21 cellular contexts compared by ENCODE assay signal in the genomic region with DNA sequence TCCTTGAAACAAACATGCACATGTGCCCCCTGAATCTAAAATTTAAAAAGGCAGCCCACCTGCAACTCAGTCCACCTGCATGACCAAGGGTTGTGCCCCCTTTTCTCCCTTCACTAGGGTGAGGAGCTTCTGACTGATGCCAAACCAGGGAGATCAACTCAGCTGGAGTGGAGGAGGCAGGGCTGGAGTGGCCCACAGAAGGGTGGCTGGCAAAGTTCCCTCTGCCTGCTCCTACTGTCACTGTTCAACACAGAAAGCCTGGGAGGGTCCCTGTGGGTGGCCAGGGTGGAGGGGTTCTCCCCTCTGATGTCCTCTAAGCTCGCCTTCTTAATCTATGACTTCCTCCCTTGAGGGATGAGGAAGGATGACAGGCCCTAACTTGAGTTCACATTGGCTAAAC. TPM values are rescaled to one million over a fixed set of nuclear protein-coding genes. Genes with fewer than 3 reads are reported as not detected.
A peak's percentile ranks its signal among the peaks of the same experiment; 100 is the strongest.
DNase-seq lines count a peak whose midpoint lies in the region; ATAC-seq and TF ChIP-seq lines count a peak whose summit lies in the region.
"Had no signal": no experiment of that assay in that cellular context is flagged by ENCODE, and none has a peak within 500 bp of the region (broad histone marks: within the 10 kb centered on the region; RNA-seq: fewer than 3 reads in every experiment).

No MANE protein-coding gene starts in this region.

- ATAC-seq in RWPE2 (ENCODE audit: low read depth) (no peak), HG03565 (IDR thresholded peaks at IDR 0.05; ENCODE audit: unreplicated experiment) (no peak)
- ATAC-seq: Right ventricle myocardium inferior had no signal

- no peaks in the 10 kb centered on the region for H3K9me3 ChIP-seq in RWPE2 (ENCODE audit: severe bottlenecking)
- H3K9me3 ChIP-seq: HAP-1 had no signal

- no peak overlapping the region for H3K4me3 Mint-ChIP-seq in CD14-positive monocyte
- no peak overlapping the region for H3K4me3 Mint-ChIP-seq in activated T-helper 2 cell treated with anti-CD3 and anti-CD28 coated beads, Interferon-gamma antibody, Interleukin-2, Interleukin-4, amounts not matched to agents 10 μg/mL and 5 μg/mL and 100 μg/mL, durations not matched to agents 14 hours and 24 hours and 36 hours (ENCODE audit: low read depth)
- H3K4me3 Mint-ChIP-seq: IgD-negative memory B cell had no signal

- peak; percentile 3 to 7 for DNase-seq in activated T-cell treated with anti-CD3 and anti-CD28 coated beads, Interleukin-2, amount 50 U/mL, for 48 hours
- DNase-seq in activated T-cell treated with anti-CD3 and anti-CD28 coated beads for 4 hours (no peak), CD14-positive monocyte (ENCODE audit: low spot score) (peak; percentile 18), RWPE2 (ENCODE audit: low spot score) (peak; percentile 30), posterior vena cava (ENCODE audit: low spot score) (peak; percentile 57)
- DNase-seq in activated T-helper 2 cell treated with anti-CD3 and anti-CD28 coated beads, Interferon-gamma antibody, Interleukin-2, Interleukin-4, amounts not matched to agents 10 μg/mL and 5 μg/mL and 100 μg/mL, durations not matched to agents 14 hours and 24 hours and 36 hours (ENCODE audit: low spot score) = no peak
- no peak for DNase-seq in activated CD4-positive, CD25-positive, alpha-beta regulatory T cell (lab: John Stamatoyannopoulos, UW)
- DNase-seq: COR-L47, DMS153, Kasumi-1, NCI-H1105, NCI-H1694, NCI-H2227 treated with DMSO at 0.1 percent for 48 hours, NCI-H524 treated with DMSO at 0.1 percent for 48 hours had no signal

- no peak overlapping the region for H3K4me3 ChIP-seq in RWPE2 (ENCODE audit: severe bottlenecking)
- H3K4me3 ChIP-seq: HAP-1 had no signal

- H3K36me3 Mint-ChIP-seq in CD14-positive monocyte = no peaks in the 10 kb centered on the region
- H3K36me3 Mint-ChIP-seq in activated T-helper 2 cell treated with anti-CD3 and anti-CD28 coated beads, Interferon-gamma antibody, Interleukin-2, Interleukin-4, amounts not matched to agents 10 μg/mL and 5 μg/mL and 100 μg/mL, durations not matched to agents 14 hours and 24 hours and 36 hours (ENCODE audit: low read depth) = peaks cover 11% of the 10 kb centered on the region
- H3K36me3 Mint-ChIP-seq: IgD-negative memory B cell had no signal

- H3K36me3 ChIP-seq in RWPE2 (ENCODE audit: low read depth) = no peaks in the 10 kb centered on the region
- H3K36me3 ChIP-seq: HAP-1 had no signal

- H3K27me3 Mint-ChIP-seq in CD14-positive monocyte (ENCODE audit: low read depth in 3 of 3) = peaks cover 0 to 3% (median under 1%) of the 10 kb centered on the region in 3 donors
- H3K27me3 Mint-ChIP-seq in activated T-helper 2 cell treated with anti-CD3 and anti-CD28 coated beads, Interferon-gamma antibody, Interleukin-2, Interleukin-4, amounts not matched to agents 10 μg/mL and 5 μg/mL and 100 μg/mL, durations not matched to agents 14 hours and 24 hours and 36 hours (ENCODE audit: low read depth) = no peaks in the 10 kb centered on the region
- H3K27me3 Mint-ChIP-seq: IgD-negative memory B cell had no signal

- no peak overlapping the region for H3K27ac Mint-ChIP-seq in CD14-positive monocyte
- H3K27ac Mint-ChIP-seq in activated T-helper 2 cell treated with anti-CD3 and anti-CD28 coated beads, Interferon-gamma antibody, Interleukin-2, Interleukin-4, amounts not matched to agents 10 μg/mL and 5 μg/mL and 100 μg/mL, durations not matched to agents 14 hours and 24 hours and 36 hours = no peak overlapping the region
- H3K27ac Mint-ChIP-seq: IgD-negative memory B cell had no signal

- H3K27ac ChIP-seq in RWPE2 (ENCODE audit: poor library complexity, severe bottlenecking) = no peak overlapping the region
- H3K27ac ChIP-seq: C4-2B, HL-60 had no signal

- TF ChIP-seq CTCF in CD14-positive monocyte (IDR thresholded peaks at IDR 0.05) (no peak), RWPE2 (IDR thresholded peaks at IDR 0.05; ENCODE audit: poor library complexity, severe bottlenecking) (no peak)

- intact Hi-C loops in CD14-positive monocyte (cut with micrococcal nuclease) = no loop called here
- intact Hi-C loops in posterior vena cava (cut with DNase I) = no loop called here
- intact Hi-C loops in activated T-helper 2 cell treated with anti-CD3 and anti-CD28 coated beads, Interferon-gamma antibody, Interleukin-2, Interleukin-4, amounts not matched to agents 10 μg/mL and 5 μg/mL and 100 μg/mL, durations not matched to agents 14 hours and 24 hours and 36 hours (cut with micrococcal nuclease) = no loop called here

- H3K4me1 Mint-ChIP-seq in CD14-positive monocyte = peaks cover 4% of the 10 kb centered on the region
- H3K4me1 Mint-ChIP-seq in activated T-helper 2 cell treated with anti-CD3 and anti-CD28 coated beads, Interferon-gamma antibody, Interleukin-2, Interleukin-4, amounts not matched to agents 10 μg/mL and 5 μg/mL and 100 μg/mL, durations not matched to agents 14 hours and 24 hours and 36 hours (ENCODE audit: low read depth) = peaks cover 5% of the 10 kb centered on the region
- H3K4me1 Mint-ChIP-seq: IgD-negative memory B cell had no signal

- no peaks in the 10 kb centered on the region for H3K27me3 ChIP-seq in RWPE2 (ENCODE audit: insufficient read depth, poor library complexity, severe bottlenecking)

- H3K4me1 ChIP-seq in RWPE2 (ENCODE audit: insufficient read depth, poor library complexity, severe bottlenecking) = no peaks in the 10 kb centered on the region
- H3K4me1 ChIP-seq: HAP-1 had no signal

- peaks cover 0 to 13% (median 2%) of the 10 kb centered on the region in 7 donors for H3K9me3 Mint-ChIP-seq in CD14-positive monocyte
- H3K9me3 Mint-ChIP-seq in activated T-helper 2 cell treated with anti-CD3 and anti-CD28 coated beads, Interferon-gamma antibody, Interleukin-2, Interleukin-4, amounts not matched to agents 10 μg/mL and 5 μg/mL and 100 μg/mL, durations not matched to agents 14 hours and 24 hours and 36 hours = peaks cover 6% of the 10 kb centered on the region

RNA-seq across cellular contexts. Expression of a gene that starts 55.7 kb away (rescaled TPM):
- not detected for polyA plus RNA-seq in CD14-positive monocyte
- total RNA-seq in posterior vena cava = not detected
- total RNA-seq in activated T-helper 2 cell treated with anti-CD3 and anti-CD28 coated beads, Interferon-gamma antibody, Interleukin-2, Interleukin-4, amounts not matched to agents 10 μg/mL and 5 μg/mL and 100 μg/mL, durations not matched to agents 14 hours and 24 hours and 36 hours = not detected in 2 replicates
- total RNA-seq: A673, Right ventricle myocardium inferior had no signal
- polyA plus RNA-seq: IgD-negative memory B cell had no signal

Comparison
In these comparisons a context has a peak if more than half of its experiments do, and no peak if none do; other contexts are left out.
1. DNase-seq: peak in activated T-cell treated with anti-CD3 and anti-CD28 coated beads, Interleukin-2, amount 50 U/mL, for 48 hours (2 of 2), CD14-positive monocyte (single experiment), RWPE2 (single experiment) and posterior vena cava (single experiment); none in activated T-cell treated with anti-CD3 and anti-CD28 coated beads for 4 hours (single experiment), activated T-helper 2 cell treated with anti-CD3 and anti-CD28 coated beads, Interferon-gamma antibody, Interleukin-2, Interleukin-4, amounts not matched to agents 10 μg/mL and 5 μg/mL and 100 μg/mL, durations not matched to agents 14 hours and 24 hours and 36 hours (single experiment) and activated CD4-positive, CD25-positive, alpha-beta regulatory T cell (0 of 4).